In genomic region chr2:127083819-127084503, GRCh38 we compare ENCODE assay signal across 8 cellular contexts. TPM values are rescaled to one million over a fixed set of nuclear protein-coding genes. Genes with fewer than 3 reads are reported as not detected.
A peak's percentile ranks its signal among the peaks of the same experiment; 100 is the strongest.
DNase-seq lines count a peak whose midpoint lies in the region; ATAC-seq and TF ChIP-seq lines count a peak whose summit lies in the region.

No MANE protein-coding gene starts in this region.

- H3K9me3 Mint-ChIP-seq in stimulated activated naive CD8-positive, alpha-beta T cell treated with anti-CD3 and anti-CD28 coated beads, Interleukin-15, Interleukin-2, amounts not matched to agents 100 ng/mL and 50 ng/mL, for 24 hours, result no peaks in the 10 kb centered on the region

- peak in 3 of 56 donors; percentile 6 to 10 (median 10) for TF ChIP-seq CTCF in dorsolateral prefrontal cortex (IDR thresholded peaks at IDR 0.05 in 54 of 56, conservative IDR thresholded peaks at IDR 0.05 in 2 of 56; ENCODE audit: low read depth in 1 of 56, partially characterized antibody in 56 of 56)
- no peak for TF ChIP-seq CTCF in A673 (conservative IDR thresholded peaks at IDR 0.05; ENCODE audit: low read depth, low read length)

- H3K4me1 Mint-ChIP-seq in stimulated activated naive CD8-positive, alpha-beta T cell treated with anti-CD3 and anti-CD28 coated beads, Interleukin-15, Interleukin-2, amounts not matched to agents 100 ng/mL and 50 ng/mL, for 24 hours (ENCODE audit: low read depth), result peaks cover 78% of the 10 kb centered on the region

- BruUV-seq in A673 (replicated peaks; lab: Mats Ljungman, UMichigan), result no TSS peak

- no peak for ATAC-seq in stimulated activated naive CD8-positive, alpha-beta T cell treated with anti-CD3 and anti-CD28 coated beads, Interleukin-15, Interleukin-2, amounts not matched to agents 100 U/mL and 50 U/mL, for 24 hours

- no peaks in the 10 kb centered on the region for H3K36me3 Mint-ChIP-seq in stimulated activated naive CD8-positive, alpha-beta T cell treated with anti-CD3 and anti-CD28 coated beads, Interleukin-15, Interleukin-2, amounts not matched to agents 100 ng/mL and 50 ng/mL, for 24 hours (ENCODE audit: low read depth)

- H3K4me3 ChIP-seq in dorsolateral prefrontal cortex (peak overlapping the region in 39 of 59 donors; percentile 1 to 58 (median 17)), A673 (ENCODE audit: low read depth, low read length, poor library complexity, severe bottlenecking) (no peak overlapping the region)

- POLR2A ChIA-PET in A673 (lab: Charles Lee; ENCODE audit: low non-redundant PET), result no interaction called here

- H3K36me3 ChIP-seq in A673 (ENCODE audit: insufficient read depth, low read length, poor library complexity, severe bottlenecking), result no peaks in the 10 kb centered on the region

- peak overlapping the region; percentile 42 for H3K27ac Mint-ChIP-seq in stimulated activated naive CD8-positive, alpha-beta T cell treated with anti-CD3 and anti-CD28 coated beads, Interleukin-15, Interleukin-2, amounts not matched to agents 100 ng/mL and 50 ng/mL, for 24 hours

- H3K27me3 ChIP-seq in dorsolateral prefrontal cortex (no peaks in the 10 kb centered on the region), A673 (replicated peaks; ENCODE audit: insufficient read depth, low read depth, low read length, poor library complexity) (no peaks in the 10 kb centered on the region)

- H3K4me1 ChIP-seq in A673 (ENCODE audit: insufficient read depth, low read length, poor library complexity, severe bottlenecking), result no peaks in the 10 kb centered on the region

- no peaks in the 10 kb centered on the region for H3K27me3 Mint-ChIP-seq in stimulated activated naive CD8-positive, alpha-beta T cell treated with anti-CD3 and anti-CD28 coated beads, Interleukin-15, Interleukin-2, amounts not matched to agents 100 ng/mL and 50 ng/mL, for 24 hours

- H3K4me3 Mint-ChIP-seq in stimulated activated naive CD8-positive, alpha-beta T cell treated with anti-CD3 and anti-CD28 coated beads, Interleukin-15, Interleukin-2, amounts not matched to agents 100 ng/mL and 50 ng/mL, for 24 hours, result no peak overlapping the region

- intact Hi-C loops in dorsolateral prefrontal cortex (cut with DNase I) (loop anchor here (1.0 to 2.0 kb wide), 2 partner anchors 19 to 21 kb away; no protein-coding TSS in a partner anchor), A673 (cut with micrococcal nuclease; ENCODE audit: unreplicated experiment) (no loop called here)

- H3K27ac ChIP-seq in dorsolateral prefrontal cortex (peak overlapping the region; percentile 41 to 99 (median 89)), A673 (ENCODE audit: low read depth, low read length, poor library complexity, severe bottlenecking) (no peak overlapping the region)

- no peaks in the 10 kb centered on the region for H3K9me3 ChIP-seq in A673 (ENCODE audit: low read depth, low read length, poor library complexity, severe bottlenecking)

- no peak for DNase-seq in stimulated activated naive CD8-positive, alpha-beta T cell treated with anti-CD3 and anti-CD28 coated beads, Interleukin-15, Interleukin-2, amounts not matched to agents 100 U/mL and 50 U/mL, for 24 hours
- peak; percentile 61 to 91 (median 82) for DNase-seq in dorsolateral prefrontal cortex
- peak; percentile 99 for DNase-seq in myocyte (ENCODE audit: low read depth)
- no peak for DNase-seq in NOMO-1 (lab: John Stamatoyannopoulos, UW; ENCODE audit: unreplicated experiment in 2 of 2)
- no peak for DNase-seq in NOMO-1 treated with dmso at 0.1 percent for 144 hours (lab: John Stamatoyannopoulos, UW; ENCODE audit: unreplicated experiment)
- no peak for DNase-seq in NCI-H2196 treated with DMSO at 0.1 percent for 48 hours (lab: John Stamatoyannopoulos, UW; ENCODE audit: unreplicated experiment)
- DNase-seq in A673 (ENCODE audit: low spot score), result no peak

- CTCF ChIA-PET in A673 (lab: Charles Lee), result no interaction called here

RNA-seq across cellular contexts. Expression of gene BIN1, which starts 23.0 kb away (rescaled TPM):
- total RNA-seq in dorsolateral prefrontal cortex (100 to 1,000 TPM; 151 to 703 (median 290) TPM), myocyte (3,190 and 3,208 TPM in 2 replicates), A673 (2021) (34.1 and 36.2 TPM in 2 replicates)
- 771 TPM for polyA plus RNA-seq in myocyte (2012)

Comparison
In these comparisons a context has a peak if more than half of its experiments do, and no peak if none do; other contexts are left out.
1. DNase-seq: peak in dorsolateral prefrontal cortex (10 of 10) and myocyte (single experiment); none in stimulated activated naive CD8-positive, alpha-beta T cell treated with anti-CD3 and anti-CD28 coated beads, Interleukin-15, Interleukin-2, amounts not matched to agents 100 U/mL and 50 U/mL, for 24 hours (single experiment), NOMO-1 (0 of 2), NOMO-1 treated with dmso at 0.1 percent for 144 hours (single experiment), NCI-H2196 treated with DMSO at 0.1 percent for 48 hours (single experiment) and A673 (single experiment).